Comparison of ENCODE assay signal across 9 cellular contexts in genomic region chr5:39272889-39273231, GRCh38. TPM values are rescaled to one million over a fixed set of nuclear protein-coding genes. Genes with fewer than 3 reads are reported as not detected.
DNase-seq lines count a peak whose midpoint lies in the region; ATAC-seq and TF ChIP-seq lines count a peak whose summit lies in the region.
"Not testable (repeated sequence)": the region's sequence is repeated elsewhere in the genome, so short reads cannot be mapped to it uniquely, and the experiment has no call there.
"Had no signal": no experiment of that assay in that cellular context is flagged by ENCODE, and none has a peak within 500 bp of the region (broad histone marks: within the 10 kb centered on the region; RNA-seq: fewer than 3 reads in every experiment).

No MANE protein-coding gene starts in this region.

- H3K27ac Mint-ChIP-seq in CD4-positive, alpha-beta memory T cell = peak overlapping the region in 6 of 7 donors; percentile 90 to 97 (median 95)
- H3K27ac Mint-ChIP-seq in T-cell (peak overlapping the region; percentile 98), immature natural killer cell (peak overlapping the region; percentile 96 to 99 (median 97)), natural killer cell (peak overlapping the region; percentile 90 to 98)
- H3K27ac Mint-ChIP-seq in activated CD8-positive, alpha-beta T cell treated with anti-CD3 and anti-CD28 coated beads, Interleukin-2, amount 10 ng/mL, durations not matched to agents 7 days and 5 days = peak overlapping the region; percentile 96
- H3K27ac Mint-ChIP-seq in activated naive CD8-positive, alpha-beta T cell treated with anti-CD3 and anti-CD28 coated beads for 36 hours = peak overlapping the region; percentile 97

- POLR2A ChIA-PET in CD4-positive, alpha-beta memory T cell (lab: Charles Lee; ENCODE audit: partially characterized antibody) = interaction anchor here (0.7 to 3.5 kb wide), 13 partner anchors 8 to 97 kb away, joined by 3 to 59 read pairs (median 6); no protein-coding TSS in a partner anchor
- POLR2A ChIA-PET in T-cell (lab: Charles Lee) = interaction anchor here in 1 of 2 donors (1.0 kb wide), 1 partner anchor 126 kb away, joined by 3 read pairs; no protein-coding TSS in a partner anchor
- POLR2A ChIA-PET in activated CD8-positive, alpha-beta T cell treated with anti-CD3 and anti-CD28 coated beads, Interleukin-2, amount 10 ng/mL, durations not matched to agents 7 days and 5 days (lab: Charles Lee) = interaction anchor here (1.8 to 2.9 kb wide), 2 partner anchors 55 to 61 kb away, joined by 5 to 16 read pairs; partner anchors contain the start of gene FYB1

- CTCF ChIA-PET in CD4-positive, alpha-beta memory T cell (lab: Charles Lee; ENCODE audit: partially characterized antibody) = interaction anchor here (1.0 to 9.5 kb wide), 7 partner anchors 9 to 103 kb away, joined by 3 to 108 read pairs (median 4); partner anchors contain the start of gene FYB1
- CTCF ChIA-PET in T-cell (lab: Charles Lee) = interaction anchor here (0.8 to 5.9 kb wide), 7 partner anchors 10 to 198 kb away, joined by 3 to 50 read pairs (median 4); no protein-coding TSS in a partner anchor
- CTCF ChIA-PET in activated CD8-positive, alpha-beta T cell treated with anti-CD3 and anti-CD28 coated beads, Interleukin-2, amount 10 ng/mL, durations not matched to agents 7 days and 5 days (lab: Charles Lee) = interaction anchor here (0.7 to 3.5 kb wide), 7 partner anchors 11 to 96 kb away, joined by 3 to 63 read pairs (median 5); partner anchors contain the start of gene FYB1

- H3K4me3 Mint-ChIP-seq in CD4-positive, alpha-beta memory T cell = peak overlapping the region in 4 of 8 donors; percentile 56 to 89 (median 78)
- H3K4me3 Mint-ChIP-seq in T-cell (peak overlapping the region in 1 of 3 donors; percentile 85), immature natural killer cell (peak overlapping the region in 2 of 5 donors; percentile 86 to 87), natural killer cell (peak overlapping the region; percentile 80)
- peak overlapping the region; percentile 40 for H3K4me3 Mint-ChIP-seq in activated CD8-positive, alpha-beta T cell treated with anti-CD3 and anti-CD28 coated beads, Interleukin-2, amount 10 ng/mL, durations not matched to agents 7 days and 5 days
- not testable (repeated sequence) for H3K4me3 Mint-ChIP-seq in activated naive CD8-positive, alpha-beta T cell treated with anti-CD3 and anti-CD28 coated beads for 36 hours

- H3K4me1 ChIP-seq in CD4-positive, alpha-beta memory T cell (ENCODE audit: insufficient read depth, low read length) = peaks cover 54% of the 10 kb centered on the region
- peaks cover 0 to 11% (median 6%) of the 10 kb centered on the region in 4 donors for H3K4me1 ChIP-seq in stomach

- H3K36me3 Mint-ChIP-seq in CD4-positive, alpha-beta memory T cell; T-cell; activated CD8-positive, alpha-beta T cell treated with anti-CD3 and anti-CD28 coated beads, Interleukin-2, amount 10 ng/mL, durations not matched to agents 7 days and 5 days (ENCODE audit: low read depth); immature natural killer cell; natural killer cell: not testable (repeated sequence)
- H3K36me3 Mint-ChIP-seq in activated naive CD8-positive, alpha-beta T cell treated with anti-CD3 and anti-CD28 coated beads for 36 hours = peaks cover 21% of the 10 kb centered on the region

- not testable (repeated sequence) for TF ChIP-seq POLR2A in stomach (IDR thresholded peaks at IDR 0.05)

- peaks cover 34 to 61% (median 47%) of the 10 kb centered on the region in 4 donors for H3K4me1 Mint-ChIP-seq in CD4-positive, alpha-beta memory T cell
- H3K4me1 Mint-ChIP-seq in T-cell = peaks cover 42 to 59% (median 42%) of the 10 kb centered on the region in 3 donors
- H3K4me1 Mint-ChIP-seq in activated CD8-positive, alpha-beta T cell treated with anti-CD3 and anti-CD28 coated beads, Interleukin-2, amount 10 ng/mL, durations not matched to agents 7 days and 5 days (ENCODE audit: low read depth) = peaks cover 52% of the 10 kb centered on the region
- peaks cover 35% of the 10 kb centered on the region for H3K4me1 Mint-ChIP-seq in activated naive CD8-positive, alpha-beta T cell treated with anti-CD3 and anti-CD28 coated beads for 36 hours
- H3K4me1 Mint-ChIP-seq in immature natural killer cell = peaks cover 70 to 78% of the 10 kb centered on the region in 2 donors
- H3K4me1 Mint-ChIP-seq in natural killer cell = peaks cover 50 to 59% of the 10 kb centered on the region in 2 donors

- H3K9me3 ChIP-seq in CD4-positive, alpha-beta memory T cell (ENCODE audit: control insufficient read depth in 1 of 2, low read length in 2 of 2); stomach: not testable (repeated sequence)

- WGBS in stomach, 5 donors = 65 to 83% (median 81%) methylated on average over 11 to 14 of the region's 14 CpGs

- ATAC-seq in T-cell (replicated peaks in 1 of 4); activated CD8-positive, alpha-beta T cell treated with anti-CD3 and anti-CD28 coated beads, Interleukin-2, amount 10 ng/mL, durations not matched to agents 7 days and 5 days; natural killer cell: not testable (repeated sequence)

- intact Hi-C loops in CD4-positive, alpha-beta memory T cell (cut with micrococcal nuclease) = loop anchor here (5.0 kb wide), 1 partner anchor 1404 kb away; the partner anchor contains the start of gene PTGER4
- intact Hi-C loops in natural killer cell (cut with micrococcal nuclease) = loop anchor here (5.0 kb wide), 1 partner anchor 36 kb away; no protein-coding TSS in a partner anchor
- intact Hi-C loops in stomach (cut with DNase I; ENCODE audit: low total_unique reads) = not testable (repeated sequence)

- not testable (repeated sequence) for H3K36me3 ChIP-seq in CD4-positive, alpha-beta memory T cell (ENCODE audit: insufficient read depth, low read length); stomach

- not testable (repeated sequence) for H3K9me3 Mint-ChIP-seq in CD4-positive, alpha-beta memory T cell; T-cell; activated CD8-positive, alpha-beta T cell treated with anti-CD3 and anti-CD28 coated beads, Interleukin-2, amount 10 ng/mL, durations not matched to agents 7 days and 5 days (ENCODE audit: insufficient read depth); immature natural killer cell; natural killer cell
- peaks cover 11% of the 10 kb centered on the region for H3K9me3 Mint-ChIP-seq in activated naive CD8-positive, alpha-beta T cell treated with anti-CD3 and anti-CD28 coated beads for 36 hours

- H3K27me3 Mint-ChIP-seq in CD4-positive, alpha-beta memory T cell; T-cell; activated CD8-positive, alpha-beta T cell treated with anti-CD3 and anti-CD28 coated beads, Interleukin-2, amount 10 ng/mL, durations not matched to agents 7 days and 5 days (ENCODE audit: low read depth); activated naive CD8-positive, alpha-beta T cell treated with anti-CD3 and anti-CD28 coated beads for 36 hours; immature natural killer cell (ENCODE audit: low read depth in 3 of 3); natural killer cell (ENCODE audit: low read depth in 2 of 2): not testable (repeated sequence)

- not testable (repeated sequence) for H3K4me3 ChIP-seq in CD4-positive, alpha-beta memory T cell (ENCODE audit: low read length in 2 of 2); stomach

- peak overlapping the region; percentile 73 for H3K27ac ChIP-seq in CD4-positive, alpha-beta memory T cell (ENCODE audit: low read depth, low read length)
- peak overlapping the region in 3 of 5 donors; percentile 20 to 85 (median 77) for H3K27ac ChIP-seq in stomach

- not testable (repeated sequence) for H3K27me3 ChIP-seq in CD4-positive, alpha-beta memory T cell (ENCODE audit: insufficient read depth, low read length); stomach

- not testable (repeated sequence) for TF ChIP-seq CTCF in natural killer cell (IDR thresholded peaks at IDR 0.05); stomach (IDR thresholded peaks at IDR 0.05)

- not testable (repeated sequence) for TF ChIP-seq EP300 in stomach (IDR thresholded peaks at IDR 0.05)

- not testable (repeated sequence) for DNase-seq in CD4-positive, alpha-beta memory T cell; T-cell; activated CD8-positive, alpha-beta T cell treated with anti-CD3 and anti-CD28 coated beads, Interleukin-2, amount 10 ng/mL, durations not matched to agents 7 days and 5 days; activated naive CD8-positive, alpha-beta T cell treated with anti-CD3 and anti-CD28 coated beads for 36 hours; immature natural killer cell; natural killer cell; stomach

RNA-seq across cellular contexts. Expression of gene FYB1, which starts 53.5 kb away (rescaled TPM):
- total RNA-seq in CD4-positive, alpha-beta memory T cell = 100 to 1,000 TPM; 571 to 596 TPM
- 100 to 1,000 TPM; 184 to 414 TPM for polyA plus RNA-seq in CD4-positive, alpha-beta memory T cell
- total RNA-seq in T-cell (100 to 1,000 TPM; 372 to 769 (median 428) TPM), natural killer cell (100 to 1,000 TPM; 277 to 340 (median 295) TPM), stomach (10 to 100 TPM in 2 of 5 donors, 1 to 10 TPM in 3; 3.5 to 22.9 (median 9.2) TPM)
- total RNA-seq in activated CD8-positive, alpha-beta T cell treated with anti-CD3 and anti-CD28 coated beads, Interleukin-2, amount 10 ng/mL, durations not matched to agents 7 days and 5 days = 100 to 1,000 TPM; 198 to 215 TPM
- 10 to 100 TPM; 71.3 to 74.1 TPM for total RNA-seq in activated naive CD8-positive, alpha-beta T cell treated with anti-CD3 and anti-CD28 coated beads for 36 hours
- polyA plus RNA-seq in immature natural killer cell (100 to 1,000 TPM in 1 of 3 donors, 10 to 100 TPM in 2; 50.6 to 205 (median 80.2) TPM), stomach (1 to 10 TPM; 2.0 to 4.7 (median 2.4) TPM)
- total RNA-seq: G401, IMR-90 had no signal
- polyA plus RNA-seq: IMR-90 had no signal
